Comparison of ENCODE assay signal across 8 cellular contexts in genomic region chr11:44575288-44575672, GRCh38. TPM values are rescaled to one million over a fixed set of nuclear protein-coding genes. Genes with fewer than 3 reads are reported as not detected.
DNase-seq lines count a peak whose midpoint lies in the region; ATAC-seq lines count a peak whose summit lies in the region.

No MANE protein-coding gene starts in this region.

- H3K4me3 ChIP-seq in skeletal muscle satellite cell (ENCODE audit: low read length), result peak overlapping the region; percentile 52

- peak overlapping the region; percentile 76 for H3K9ac ChIP-seq in skeletal muscle satellite cell (ENCODE audit: low read depth, low read length)

- peaks cover 57% of the 10 kb centered on the region for H3K4me1 ChIP-seq in skeletal muscle satellite cell (ENCODE audit: control insufficient read depth, insufficient read depth, low read length)

- DNase-seq in Daoy (ENCODE audit: low read depth) (peak; percentile 87), astrocyte of the hippocampus (ENCODE audit: low read depth, low spot score) (peak; percentile 47), NCI-H2227 treated with DMSO at 0.1 percent for 48 hours (lab: John Stamatoyannopoulos, UW) (no peak)

- peak overlapping the region; percentile 76 for H3K4me2 ChIP-seq in skeletal muscle satellite cell (ENCODE audit: low read length)

- ATAC-seq in GM18520 (IDR thresholded peaks at IDR 0.05; ENCODE audit: unreplicated experiment) (no peak), GM21528 (IDR thresholded peaks at IDR 0.05; ENCODE audit: low FRiP score, unreplicated experiment) (no peak), HG03521 (IDR thresholded peaks at IDR 0.05; ENCODE audit: unreplicated experiment) (no peak)

- H3K27ac ChIP-seq in KOPT-K1 (ENCODE audit: low read depth, low read length, poor library complexity, severe bottlenecking), result peak overlapping the region; percentile 100

- no peaks in the 10 kb centered on the region for H3K9me3 ChIP-seq in KOPT-K1 (ENCODE audit: insufficient read depth, low read length, poor library complexity, severe bottlenecking)
- H3K9me3 ChIP-seq in skeletal muscle satellite cell (replicated peaks; ENCODE audit: low read length), result no peaks in the 10 kb centered on the region

- peaks cover 76% of the 10 kb centered on the region for H3K36me3 ChIP-seq in KOPT-K1 (ENCODE audit: insufficient read depth, low read length)
- H3K36me3 ChIP-seq in skeletal muscle satellite cell (ENCODE audit: insufficient read depth, low read length), result no peaks in the 10 kb centered on the region

- H3K27me3 ChIP-seq in skeletal muscle satellite cell (ENCODE audit: control insufficient read depth, insufficient read depth, low read length), result no peaks in the 10 kb centered on the region

RNA-seq across cellular contexts. Expression of gene CD82, which starts 9.8 kb away (rescaled TPM):
- total RNA-seq in Daoy (2014; rRNA removed; shearing (Covaris generic)), result 42.7 and 48.5 TPM in 2 replicates
- total RNA-seq in skeletal muscle satellite cell (2012; rRNA removed), result 18.3 and 50.5 TPM in 2 replicates
